ENCODE assay signal across 10 cellular contexts in genomic region chr4:80471701-80472100, GRCh38.
DNase-seq lines count a peak whose midpoint lies in the region; ATAC-seq and TF ChIP-seq lines count a peak whose summit lies in the region.
"Had no signal": no experiment of that assay in that cellular context is flagged by ENCODE, and none has a peak within 500 bp of the region (broad histone marks: within the 10 kb centered on the region; RNA-seq: fewer than 3 reads in every experiment).

No MANE protein-coding gene starts in this region.

- H3K4me2 ChIP-seq in mesenchymal stem cell (ENCODE audit: low read length, poor library complexity, severe bottlenecking): peak overlapping the region; percentile 16

- H2BK120ac ChIP-seq in mesenchymal stem cell (ENCODE audit: low read depth, low read length): no peak overlapping the region

- H3K23ac ChIP-seq in mesenchymal stem cell (ENCODE audit: low read length in 2 of 2): no peak overlapping the region

- H3K4me1 ChIP-seq in mesenchymal stem cell (ENCODE audit: control insufficient read depth, insufficient read depth, low read depth, low read length): no peaks in the 10 kb centered on the region

- no peak overlapping the region for H2AK5ac ChIP-seq in mesenchymal stem cell (ENCODE audit: low read length, severe bottlenecking)

- no peak overlapping the region for H4K8ac ChIP-seq in mesenchymal stem cell (ENCODE audit: low read length)

- TF ChIP-seq CTCF in brain microvascular endothelial cell (IDR thresholded peaks at IDR 0.05; ENCODE audit: low read depth, low read length, missing control alignments): peak; percentile 8

- no peak overlapping the region for H3K18ac ChIP-seq in mesenchymal stem cell (ENCODE audit: low read depth in 1 of 2, low read length in 2 of 2)

- in situ Hi-C loops in brain microvascular endothelial cell (cut with HindIII; ENCODE audit: low pct_ligation_motif_present, low sequenced_read_pairs): no loop called here

- no peak overlapping the region for H4K91ac ChIP-seq in mesenchymal stem cell (ENCODE audit: low read length)

- H2BK15ac ChIP-seq in mesenchymal stem cell (ENCODE audit: low read depth, poor library complexity, severe bottlenecking): no peak overlapping the region

- whole genome bisulfite sequencing in mesenchymal stem cell: 25% methylated on average over 7 of the region's 9 CpGs

- ATAC-seq in GM19467 (IDR thresholded peaks at IDR 0.05; ENCODE audit: unreplicated experiment) (no peak), GM19035 (IDR thresholded peaks at IDR 0.05; ENCODE audit: unreplicated experiment) (no peak), GM18511 (IDR thresholded peaks at IDR 0.05; ENCODE audit: unreplicated experiment) (no peak)
- ATAC-seq: CD8-positive, alpha-beta T cell had no signal

- H2BK12ac ChIP-seq in mesenchymal stem cell (ENCODE audit: low read length in 2 of 2): no peak overlapping the region

- no peak overlapping the region for H3K14ac ChIP-seq in mesenchymal stem cell (ENCODE audit: low read length in 2 of 2)

- H3K4ac ChIP-seq in mesenchymal stem cell (ENCODE audit: low read depth in 1 of 2, low read length in 2 of 2): no peak overlapping the region

- H3K36me3 ChIP-seq in brain microvascular endothelial cell (replicated peaks): no peaks in the 10 kb centered on the region
- no peaks in the 10 kb centered on the region for H3K36me3 ChIP-seq in mesenchymal stem cell (ENCODE audit: control insufficient read depth in 1 of 2, insufficient read depth in 2 of 2, low read depth in 1 of 2, low read length in 2 of 2)

- H2BK5ac ChIP-seq in mesenchymal stem cell (ENCODE audit: low read depth, low read length, poor library complexity, severe bottlenecking): no peak overlapping the region

- no peaks in the 10 kb centered on the region for H3K27me3 ChIP-seq in brain microvascular endothelial cell (replicated peaks)
- no peaks in the 10 kb centered on the region for H3K27me3 ChIP-seq in mesenchymal stem cell (ENCODE audit: control insufficient read depth in 1 of 2, insufficient read depth in 1 of 2, low read length in 2 of 2)

- H3K4me3 ChIP-seq in brain microvascular endothelial cell (ENCODE audit: low read depth, low read length): peak overlapping the region; percentile 38
- peak overlapping the region in 1 of 2 experiments; percentile 74 for H3K4me3 ChIP-seq in mesenchymal stem cell (ENCODE audit: insufficient read depth in 1 of 2, low read depth in 1 of 2, low read length in 2 of 2)

- H3K27ac ChIP-seq in brain microvascular endothelial cell (no peak overlapping the region), mesenchymal stem cell (ENCODE audit: low read length, poor library complexity, severe bottlenecking) (peak overlapping the region; percentile 11)

- no peak overlapping the region for H2AFZ ChIP-seq in mesenchymal stem cell (ENCODE audit: low read depth, low read length)

- DNase-seq in DMS153 (lab: John Stamatoyannopoulos, UW) (peak; percentile 49), NCI-H146 treated with DMSO at 0.1 percent for 48 hours (lab: John Stamatoyannopoulos, UW; ENCODE audit: unreplicated experiment) (peak; percentile 92), brain microvascular endothelial cell (no peak), mesenchymal stem cell (peak; percentile 15), NCI-H524 treated with DMSO at 0.1 percent for 48 hours (lab: John Stamatoyannopoulos, UW) (no peak)
- DNase-seq: CD8-positive, alpha-beta T cell; stimulated activated CD4-positive, alpha-beta T cell treated with anti-CD3 and anti-CD28 coated beads, Interleukin-15, amount 100 ng/mL, for 24 hours had no signal

- no peaks in the 10 kb centered on the region for H3K9me3 ChIP-seq in mesenchymal stem cell (ENCODE audit: control insufficient read depth, low read length)

- no peaks in the 10 kb centered on the region for H3K79me1 ChIP-seq in mesenchymal stem cell (replicated peaks; ENCODE audit: low read length, poor library complexity, severe bottlenecking)

- peak overlapping the region; percentile 60 for H3K9ac ChIP-seq in mesenchymal stem cell (ENCODE audit: low read length)

Comparison
In these comparisons a context has a peak if more than half of its experiments do, and no peak if none do; other contexts are left out.
1. DNase-seq: peak in DMS153 (single experiment), NCI-H146 treated with DMSO at 0.1 percent for 48 hours (single experiment) and mesenchymal stem cell (single experiment); none in brain microvascular endothelial cell (single experiment) and NCI-H524 treated with DMSO at 0.1 percent for 48 hours (single experiment).